ENCODE assay signal across 12 cellular contexts in the genomic region with DNA sequence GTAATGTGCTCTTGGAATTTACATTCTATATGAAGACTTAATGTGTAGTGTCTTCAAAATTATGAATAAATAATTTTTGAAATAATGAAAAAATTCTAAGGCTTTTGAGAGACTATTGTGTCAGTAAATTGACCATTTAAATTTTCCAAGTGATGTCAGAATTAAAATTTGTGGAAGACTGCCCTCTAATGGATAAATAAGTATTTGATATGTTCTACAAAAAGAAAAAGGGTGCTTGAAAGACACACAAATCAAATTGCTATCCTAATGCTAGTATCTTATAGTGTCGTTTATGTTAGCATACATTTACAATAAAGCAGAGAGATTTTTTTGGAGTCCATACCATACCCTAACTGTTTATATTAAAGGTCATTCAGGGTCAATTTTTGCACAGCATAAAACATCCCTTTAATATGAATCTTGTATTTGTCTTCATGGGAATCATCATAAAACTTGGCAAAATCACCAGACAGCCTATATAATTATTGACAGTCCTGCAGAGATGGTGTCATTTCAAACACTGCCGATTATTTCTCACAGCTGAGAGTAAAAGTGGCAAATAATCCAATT.
DNase-seq lines count a peak whose midpoint lies in the region; ATAC-seq and TF ChIP-seq lines count a peak whose summit lies in the region.
"Had no signal": no experiment of that assay in that cellular context is flagged by ENCODE, and none has a peak within 500 bp of the region (broad histone marks: within the 10 kb centered on the region; RNA-seq: fewer than 3 reads in every experiment).

No MANE protein-coding gene starts in this region.

- H3K4me3 ChIP-seq in OCI-LY7 (ENCODE audit: low read depth, low read length, poor library complexity, severe bottlenecking) = no peak overlapping the region
- no peak overlapping the region for H3K4me3 ChIP-seq in fibroblast of lung (replicated peaks in 1 of 4; ENCODE audit: control extremely low read depth in 1 of 4, insufficient read depth in 1 of 4, low read depth in 3 of 4, low read length in 4 of 4)
- H3K4me3 ChIP-seq in retinal pigment epithelial cell (ENCODE audit: low read length) = no peak overlapping the region
- H3K4me3 ChIP-seq: stomach had no signal

- H3K4me2 ChIP-seq in OCI-LY7 (ENCODE audit: low read length) (no peak overlapping the region), fibroblast of lung (ENCODE audit: extremely low read depth, insufficient read depth, low read length) (no peak overlapping the region)

- H3K27me3 ChIP-seq in fibroblast of lung (ENCODE audit: control insufficient read depth, insufficient read depth, low read length) = no peaks in the 10 kb centered on the region
- H3K27me3 ChIP-seq: stomach had no signal

- intact Hi-C loops in OCI-LY7 (cut with micrococcal nuclease; ENCODE audit: unreplicated experiment) = loop anchor here (2.0 kb wide), 1 partner anchor 632 kb away; no protein-coding TSS in a partner anchor
- intact Hi-C loops in sciatic nerve (cut with DNase I) = no loop called here

- H3K9me3 ChIP-seq in OCI-LY7 (ENCODE audit: low read length) = no peaks in the 10 kb centered on the region
- H3K9me3 ChIP-seq in fibroblast of lung (ENCODE audit: control insufficient read depth, insufficient read depth, low read depth, low read length) = no peaks in the 10 kb centered on the region

- TF ChIP-seq CTCF in OCI-LY7 (conservative IDR thresholded peaks at IDR 0.05; ENCODE audit: low read length) (peak; percentile 73), fibroblast of lung (conservative IDR thresholded peaks at IDR 0.05 in 1 of 2, IDR thresholded peaks at IDR 0.05 in 1 of 2; ENCODE audit: low read depth in 1 of 2, low read length in 2 of 2) (peak in 1 of 2 donors; percentile 22), retinal pigment epithelial cell (conservative IDR thresholded peaks at IDR 0.05; ENCODE audit: low read depth, low read length) (peak; percentile 28)

- BruUV-seq in OCI-LY7 (replicated peaks; lab: Mats Ljungman, UMichigan) = no TSS peak

- H3K27ac ChIP-seq in OCI-LY7 (ENCODE audit: low read depth, low read length, poor library complexity, severe bottlenecking) = no peak overlapping the region
- no peak overlapping the region for H3K27ac ChIP-seq in fibroblast of lung (ENCODE audit: insufficient read depth, low read length)
- H3K27ac ChIP-seq: stomach had no signal

- no peak overlapping the region for H3K9ac ChIP-seq in fibroblast of lung (ENCODE audit: insufficient read depth, low read length)

- no peak overlapping the region for H3K4me3 Mint-ChIP-seq in activated T-helper 17 cell treated with anti-CD3 and anti-CD28 coated beads, Interleukin-2, amount 50 U/mL, for 72 hours
- H3K4me3 Mint-ChIP-seq: activated naive CD8-positive, alpha-beta T cell treated with anti-CD3 and anti-CD28 coated beads, Interleukin-2, amount 10 ng/mL, durations not matched to agents 7 days and 5 days; CD4-positive, CD25-positive, alpha-beta regulatory T cell; naive B cell had no signal

- no peaks in the 10 kb centered on the region for H3K36me3 Mint-ChIP-seq in activated T-helper 17 cell treated with anti-CD3 and anti-CD28 coated beads, Interleukin-2, amount 50 U/mL, for 72 hours (ENCODE audit: low read depth)
- H3K36me3 Mint-ChIP-seq: activated naive CD8-positive, alpha-beta T cell treated with anti-CD3 and anti-CD28 coated beads, Interleukin-2, amount 10 ng/mL, durations not matched to agents 7 days and 5 days; CD4-positive, CD25-positive, alpha-beta regulatory T cell; naive B cell had no signal

- no peaks in the 10 kb centered on the region for H3K27me3 Mint-ChIP-seq in activated T-helper 17 cell treated with anti-CD3 and anti-CD28 coated beads, Interleukin-2, amount 50 U/mL, for 72 hours
- H3K27me3 Mint-ChIP-seq: activated naive CD8-positive, alpha-beta T cell treated with anti-CD3 and anti-CD28 coated beads, Interleukin-2, amount 10 ng/mL, durations not matched to agents 7 days and 5 days; CD4-positive, CD25-positive, alpha-beta regulatory T cell; naive B cell had no signal

- H3K36me3 ChIP-seq in OCI-LY7 (ENCODE audit: insufficient read depth, low read length) = no peaks in the 10 kb centered on the region
- no peaks in the 10 kb centered on the region for H3K36me3 ChIP-seq in fibroblast of lung (ENCODE audit: control insufficient read depth, insufficient read depth, low read length)
- H3K36me3 ChIP-seq: stomach had no signal

- no peak for ATAC-seq in activated T-helper 17 cell treated with anti-CD3 and anti-CD28 coated beads, Interleukin-2, amount 50 U/mL, for 72 hours (replicated peaks)
- ATAC-seq in sciatic nerve = no peak

- H2AFZ ChIP-seq in OCI-LY7 (ENCODE audit: low read length) (no peak overlapping the region), fibroblast of lung (ENCODE audit: low read length) (no peak overlapping the region)

- DNase-seq in NCI-H82 (lab: John Stamatoyannopoulos, UW) (peak; percentile 24), NCI-H82 treated with DMSO at 0.1 percent for 48 hours (lab: John Stamatoyannopoulos, UW; ENCODE audit: unreplicated experiment) (no peak), OCI-LY7 (ENCODE audit: low spot score) (no peak), fibroblast of lung (ENCODE audit: low read depth in 2 of 2) (peak; percentile 10 to 58), retinal pigment epithelial cell (ENCODE audit: low read depth) (no peak), sciatic nerve (ENCODE audit: low spot score) (no peak), NCI-H526 treated with DMSO at 0.1 percent for 48 hours (lab: John Stamatoyannopoulos, UW) (no peak)
- DNase-seq: activated naive CD8-positive, alpha-beta T cell treated with anti-CD3 and anti-CD28 coated beads, Interleukin-2, amount 10 ng/mL, durations not matched to agents 7 days and 5 days; naive B cell; stomach had no signal

- no peaks in the 10 kb centered on the region for H3K4me1 Mint-ChIP-seq in activated T-helper 17 cell treated with anti-CD3 and anti-CD28 coated beads, Interleukin-2, amount 50 U/mL, for 72 hours
- H3K4me1 Mint-ChIP-seq: activated naive CD8-positive, alpha-beta T cell treated with anti-CD3 and anti-CD28 coated beads, Interleukin-2, amount 10 ng/mL, durations not matched to agents 7 days and 5 days; CD4-positive, CD25-positive, alpha-beta regulatory T cell; naive B cell had no signal

- no peaks in the 10 kb centered on the region for H3K9me2 ChIP-seq in OCI-LY7 (ENCODE audit: insufficient read depth, low read length)

- no peaks in the 10 kb centered on the region for H4K20me1 ChIP-seq in OCI-LY7 (ENCODE audit: insufficient read depth, low read length)
- H4K20me1 ChIP-seq in fibroblast of lung (ENCODE audit: control insufficient read depth, extremely low read depth, insufficient read depth, low read length) = no peaks in the 10 kb centered on the region

- no peaks in the 10 kb centered on the region for H3K4me1 ChIP-seq in OCI-LY7 (ENCODE audit: insufficient read depth, low read length, poor library complexity, severe bottlenecking)
- H3K4me1 ChIP-seq in fibroblast of lung (ENCODE audit: control insufficient read depth, extremely low read depth, insufficient read depth, low read length) = no peaks in the 10 kb centered on the region
- H3K4me1 ChIP-seq: stomach had no signal

- H3K27ac Mint-ChIP-seq in activated T-helper 17 cell treated with anti-CD3 and anti-CD28 coated beads, Interleukin-2, amount 50 U/mL, for 72 hours = no peak overlapping the region
- H3K27ac Mint-ChIP-seq: activated naive CD8-positive, alpha-beta T cell treated with anti-CD3 and anti-CD28 coated beads, Interleukin-2, amount 10 ng/mL, durations not matched to agents 7 days and 5 days; CD4-positive, CD25-positive, alpha-beta regulatory T cell; naive B cell had no signal

- POLR2A ChIA-PET in OCI-LY7 (lab: Charles Lee) = no interaction called here

- CTCF ChIA-PET in OCI-LY7 (lab: Charles Lee; ENCODE audit: unreplicated experiment) = no interaction called here

- peaks cover 8% of the 10 kb centered on the region for H3K9me3 Mint-ChIP-seq in activated T-helper 17 cell treated with anti-CD3 and anti-CD28 coated beads, Interleukin-2, amount 50 U/mL, for 72 hours

- no peaks in the 10 kb centered on the region for H3K79me2 ChIP-seq in OCI-LY7 (ENCODE audit: insufficient read depth, low read depth, low read length)
- H3K79me2 ChIP-seq in fibroblast of lung (ENCODE audit: control insufficient read depth, insufficient read depth, low read length) = no peaks in the 10 kb centered on the region

Comparison
In these comparisons a context has a peak if more than half of its experiments do, and no peak if none do; other contexts are left out.
1. DNase-seq: peak in NCI-H82 (single experiment) and fibroblast of lung (2 of 2); none in NCI-H82 treated with DMSO at 0.1 percent for 48 hours (single experiment), OCI-LY7 (single experiment), retinal pigment epithelial cell (single experiment), sciatic nerve (single experiment) and NCI-H526 treated with DMSO at 0.1 percent for 48 hours (single experiment).